In the genomic region with DNA sequence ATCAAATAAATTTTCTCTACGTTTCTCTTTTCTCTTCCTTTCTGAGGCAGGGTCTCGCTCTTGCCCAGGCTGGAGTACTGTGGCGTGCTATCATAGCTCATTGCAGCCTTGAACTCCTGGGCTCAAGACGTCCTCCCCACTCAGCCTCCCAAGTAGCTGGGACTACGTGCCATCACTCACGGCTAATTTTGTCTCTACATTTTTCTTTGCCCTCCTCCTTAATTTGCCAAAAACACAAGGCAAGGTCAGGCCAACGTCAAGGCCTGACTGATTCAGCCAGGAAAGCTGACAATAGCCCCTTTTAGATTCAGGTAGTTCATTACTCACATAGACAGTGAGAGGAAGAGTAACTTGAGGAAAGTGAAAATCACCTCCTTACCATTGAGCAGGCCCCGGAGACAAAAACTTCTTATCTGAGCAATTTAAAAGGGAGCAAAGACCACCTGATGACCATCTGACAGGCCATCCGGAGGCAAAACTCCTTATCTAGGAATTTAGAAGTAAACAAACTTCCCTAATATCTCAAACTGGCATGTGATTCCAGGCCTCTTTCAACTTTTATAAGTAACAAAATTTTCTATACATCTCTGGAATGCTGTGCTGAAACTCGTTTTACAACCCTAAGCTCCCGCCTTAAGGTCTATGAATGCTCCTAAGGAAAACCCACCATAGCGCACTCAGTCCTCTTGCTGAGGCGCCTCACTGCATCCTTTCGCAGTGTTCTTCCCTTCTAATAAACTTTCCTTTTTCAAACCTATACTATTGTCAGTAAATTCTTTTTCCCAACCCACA, we compare ENCODE assay signal across 27 cellular contexts.
"Had no signal": no experiment of that assay in that cellular context is flagged by ENCODE, and none has a peak within 500 bp of the region (broad histone marks: within the 10 kb centered on the region; RNA-seq: fewer than 3 reads in every experiment).

No MANE protein-coding gene starts in this region.

- H3K27me3 Mint-ChIP-seq: dendritic cell treated with granulocyte-macrophage colony-stimulating factor and Interleukin-4, amounts not matched to agents 40 ng/mL and 50 ng/mL, for 4 days had no signal

- H3K9me3 Mint-ChIP-seq: dendritic cell treated with granulocyte-macrophage colony-stimulating factor and Interleukin-4, amounts not matched to agents 40 ng/mL and 50 ng/mL, for 4 days; endodermal cell; naive thymus-derived CD8-positive, alpha-beta T cell; nephron progenitor cell; stimulated activated memory B cell treated with anti-CD40 and anti-IgM and Interleukin-4, amounts not matched to agents 10 μg/mL and 1 μg/mL and 100 μg/mL, for 72 hours had no signal

- H3K9me3 ChIP-seq: colonic mucosa, gastrocnemius medialis, left lung, psoas muscle, spleen, testis, tibial artery, upper lobe of right lung, uterus had no signal

- H3K36me3 ChIP-seq: colonic mucosa, gastrocnemius medialis, left lung, tibial artery, upper lobe of right lung, uterus had no signal

- H3K27ac ChIP-seq: colonic mucosa, epithelial cell of prostate, gastrocnemius medialis, left lung, psoas muscle, skin epidermis, spleen, testis, tibial artery, upper lobe of right lung, uterus had no signal

- H3K4me1 Mint-ChIP-seq: naive thymus-derived CD8-positive, alpha-beta T cell; nephron progenitor cell; stimulated activated memory B cell treated with anti-CD40 and anti-IgM and Interleukin-4, amounts not matched to agents 10 μg/mL and 1 μg/mL and 100 μg/mL, for 72 hours had no signal

- H3K4me3 ChIP-seq: colonic mucosa, gastrocnemius medialis, left lung, psoas muscle, skin epidermis, spleen, testis, tibial artery, upper lobe of right lung, uterus had no signal

- H3K4me3 Mint-ChIP-seq: dendritic cell treated with granulocyte-macrophage colony-stimulating factor and Interleukin-4, amounts not matched to agents 40 ng/mL and 50 ng/mL, for 4 days; endodermal cell; naive thymus-derived CD8-positive, alpha-beta T cell; nephron progenitor cell; stimulated activated memory B cell treated with anti-CD40 and anti-IgM and Interleukin-4, amounts not matched to agents 10 μg/mL and 1 μg/mL and 100 μg/mL, for 72 hours had no signal

- H3K27me3 ChIP-seq: colonic mucosa, left lung, testis, upper lobe of right lung, uterus had no signal

- ATAC-seq: esophagus mucosa; gastrocnemius medialis; left cardiac atrium; left lung; naive thymus-derived CD8-positive, alpha-beta T cell; psoas muscle; right cardiac atrium; stimulated activated memory B cell treated with anti-CD40 and anti-IgM and Interleukin-4, amounts not matched to agents 10 μg/mL and 1 μg/mL and 100 μg/mL, for 72 hours; stimulated activated naive CD8-positive, alpha-beta T cell treated with anti-CD3 and anti-CD28 coated beads, Interleukin-15, Interleukin-2, amounts not matched to agents 100 U/mL and 50 U/mL, for 24 hours; upper lobe of right lung had no signal

- DNase-seq: colonic mucosa; effector CD8-positive, alpha-beta T cell; endodermal cell; foreskin fibroblast; gastrocnemius medialis; head of caudate nucleus; left cardiac atrium; left lung; mesenchymal stem cell; naive thymus-derived CD8-positive, alpha-beta T cell; nephron progenitor cell; nucleus accumbens; psoas muscle; right cardiac atrium; spleen; stimulated activated CD4-positive, alpha-beta T cell treated with anti-CD3 and anti-CD28 coated beads, Interleukin-4, amount 100 ng/mL, for 4 hours; stimulated activated naive CD8-positive, alpha-beta T cell treated with anti-CD3 and anti-CD28 coated beads, Interleukin-15, Interleukin-2, amounts not matched to agents 100 U/mL and 50 U/mL, for 24 hours; substantia nigra; testis; tibial artery; upper lobe of right lung; uterus had no signal

- H3K36me3 Mint-ChIP-seq: naive thymus-derived CD8-positive, alpha-beta T cell; stimulated activated memory B cell treated with anti-CD40 and anti-IgM and Interleukin-4, amounts not matched to agents 10 μg/mL and 1 μg/mL and 100 μg/mL, for 72 hours had no signal

- H3K4me1 ChIP-seq: colonic mucosa, gastrocnemius medialis, left lung, psoas muscle, spleen, testis, tibial artery, upper lobe of right lung, uterus had no signal

- H3K27ac Mint-ChIP-seq: dendritic cell treated with granulocyte-macrophage colony-stimulating factor and Interleukin-4, amounts not matched to agents 40 ng/mL and 50 ng/mL, for 4 days; endodermal cell; nephron progenitor cell; stimulated activated memory B cell treated with anti-CD40 and anti-IgM and Interleukin-4, amounts not matched to agents 10 μg/mL and 1 μg/mL and 100 μg/mL, for 72 hours had no signal
